Comparison of ENCODE assay signal across 8 cellular contexts in the genomic region with DNA sequence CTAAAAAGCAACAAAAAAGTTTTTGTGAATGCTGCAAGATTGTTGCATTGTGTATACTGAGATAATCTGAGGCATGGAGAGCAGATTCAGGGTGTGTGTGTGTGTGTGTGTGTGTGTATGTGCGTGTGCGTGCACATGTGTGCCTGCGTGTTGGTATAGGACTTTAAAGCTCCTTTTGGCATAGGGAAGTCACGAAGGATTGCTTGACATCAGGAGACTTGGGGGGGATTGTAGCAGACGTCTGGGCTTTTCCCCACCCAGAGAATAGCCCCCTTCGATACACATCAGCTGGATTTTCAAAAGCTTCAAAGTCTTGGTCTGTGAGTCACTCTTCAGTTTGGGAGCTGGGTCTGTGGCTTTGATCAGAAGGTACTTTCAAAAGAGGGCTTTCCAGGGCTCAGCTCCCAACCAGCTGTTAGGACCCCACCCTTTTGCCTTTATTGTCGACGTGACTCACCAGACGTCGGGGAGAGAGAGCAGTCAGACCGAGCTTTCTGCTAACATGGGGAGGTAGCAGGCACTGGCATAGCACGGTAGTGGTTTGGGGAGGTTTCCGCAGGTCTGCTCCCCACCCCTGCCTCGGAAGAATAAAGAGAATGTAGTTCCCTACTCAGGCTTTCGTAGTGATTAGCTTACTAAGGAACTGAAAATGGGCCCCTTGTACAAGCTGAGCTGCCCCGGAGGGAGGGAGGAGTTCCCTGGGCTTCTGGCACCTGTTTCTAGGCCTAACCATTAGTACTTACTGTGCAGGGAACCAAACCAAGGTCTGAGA. TPM values are rescaled to one million over a fixed set of nuclear protein-coding genes. Genes with fewer than 3 reads are reported as not detected.
DNase-seq lines count a peak whose midpoint lies in the region; ATAC-seq, FAIRE-seq and TF ChIP-seq lines count a peak whose summit lies in the region.

No MANE protein-coding gene starts in this region.

- no peak for TF ChIP-seq CTCF in heart left ventricle (IDR thresholded peaks at IDR 0.05)
- TF ChIP-seq CTCF in astrocyte (IDR thresholded peaks at IDR 0.05; ENCODE audit: insufficient read depth, low read depth, low read length), result no peak
- no peak for TF ChIP-seq CTCF in liver (IDR thresholded peaks at IDR 0.05; ENCODE audit: low read depth, low read length, missing input control)

- H3K4me1 ChIP-seq in heart left ventricle (peaks cover 10 to 79% (median 58%) of the 10 kb centered on the region in 12 donors), astrocyte (ENCODE audit: insufficient read depth, low read length) (peaks cover 51% of the 10 kb centered on the region), liver (ENCODE audit: control insufficient read depth in 4 of 4, insufficient read depth in 4 of 4, low read length in 3 of 4) (peaks cover 2 to 29% (median 16%) of the 10 kb centered on the region in 4 donors)

- H3K9ac ChIP-seq in astrocyte (ENCODE audit: low read length) (peak overlapping the region; percentile 99), liver (ENCODE audit: low read depth in 1 of 2, low read length in 2 of 2) (peak overlapping the region; percentile 57 to 99)

- H3K9me3 Mint-ChIP-seq in astrocyte (ENCODE audit: unreplicated experiment), result no peaks in the 10 kb centered on the region

- no peak overlapping the region for H2AFZ ChIP-seq in astrocyte (ENCODE audit: low read depth, low read length)

- H3K4me2 ChIP-seq in astrocyte (ENCODE audit: low read length), result peak overlapping the region; percentile 86

- ATAC-seq in heart left ventricle (peak in 1 of 4 donors; percentile 2), Right ventricle myocardium superior (ENCODE audit: poor library complexity) (no peak), HG03196 (IDR thresholded peaks at IDR 0.05; ENCODE audit: unreplicated experiment) (peak; percentile 57)

- H3K4me3 Mint-ChIP-seq in astrocyte (ENCODE audit: unreplicated experiment), result peak overlapping the region; percentile 96

- H4K20me1 ChIP-seq in astrocyte (ENCODE audit: insufficient read depth, low read length), result peaks cover 35% of the 10 kb centered on the region

- H3K27me3 ChIP-seq in heart left ventricle, result no peaks in the 10 kb centered on the region
- H3K27me3 ChIP-seq in astrocyte (ENCODE audit: insufficient read depth, low read length), result no peaks in the 10 kb centered on the region
- no peaks in the 10 kb centered on the region for H3K27me3 ChIP-seq in liver (ENCODE audit: control insufficient read depth in 4 of 4, insufficient read depth in 4 of 4, low read length in 3 of 4)

- intact Hi-C loops in heart left ventricle (cut with DNase I), result loop anchor here in 4 of 10 donors (2.0 to 5.0 kb wide), 4 partner anchors 43 to 272 kb away; a partner anchor contains a TSS
- intact Hi-C loops in Right ventricle myocardium superior (cut with DNase I), result loop anchor here (5.0 kb wide), 1 partner anchor 33 kb away; no protein-coding TSS in a partner anchor

- FAIRE-seq in astrocyte (lab: Jason Lieb, UNC), result no peak

- peaks cover 38% of the 10 kb centered on the region for H3K4me1 Mint-ChIP-seq in astrocyte (ENCODE audit: low read depth, unreplicated experiment)

- no peaks in the 10 kb centered on the region for H3K27me3 Mint-ChIP-seq in astrocyte (ENCODE audit: low read depth, unreplicated experiment)

- DNase-seq in heart left ventricle (peak in 4 of 5 donors; percentile 45 to 85 (median 60)), Right ventricle myocardium superior (no peak), T-helper 1 cell (peak; percentile 55 to 87 (median 73)), astrocyte (ENCODE audit: low read depth) (peak; percentile 96), NCI-H2227 treated with DMSO at 0.1 percent for 48 hours (lab: John Stamatoyannopoulos, UW) (no peak)
- DNase-seq in stimulated activated CD8-positive, alpha-beta memory T cell treated with anti-CD3 and anti-CD28 coated beads, Interleukin-15, amount 100 ng/mL, for 1 hour (ENCODE audit: low read depth), result peak; percentile 57

- H3K4me3 ChIP-seq in heart left ventricle, result peak overlapping the region; percentile 6 to 100 (median 92)
- H3K4me3 ChIP-seq in astrocyte (ENCODE audit: insufficient read depth, low read depth, low read length), result peak overlapping the region; percentile 96
- peak overlapping the region; percentile 21 to 99 (median 94) for H3K4me3 ChIP-seq in liver (ENCODE audit: low read depth in 1 of 3, low read length in 3 of 3)

- peaks cover 53% of the 10 kb centered on the region for H3K79me2 ChIP-seq in astrocyte (ENCODE audit: insufficient read depth, low read length)

- H3K27ac Mint-ChIP-seq in astrocyte (ENCODE audit: unreplicated experiment), result peak overlapping the region; percentile 99

- TF ChIP-seq RAD21 in liver (IDR thresholded peaks at IDR 0.05), result no peak

- H3K9me3 ChIP-seq in heart left ventricle (no peaks in the 10 kb centered on the region), astrocyte (ENCODE audit: insufficient read depth, low read depth, low read length) (no peaks in the 10 kb centered on the region), liver (ENCODE audit: control insufficient read depth in 4 of 4, low read length in 3 of 4) (no peaks in the 10 kb centered on the region)

- peaks cover 40% of the 10 kb centered on the region for H3K36me3 Mint-ChIP-seq in astrocyte (ENCODE audit: low read depth, unreplicated experiment)

- peak overlapping the region; percentile 83 to 100 (median 100) for H3K27ac ChIP-seq in heart left ventricle
- peak overlapping the region; percentile 86 for H3K27ac ChIP-seq in astrocyte (ENCODE audit: low read depth, low read length)
- H3K27ac ChIP-seq in liver (ENCODE audit: low read depth in 1 of 2, low read length in 2 of 2), result peak overlapping the region; percentile 100

- H3K36me3 ChIP-seq in heart left ventricle (peaks cover 2 to 47% (median 28%) of the 10 kb centered on the region in 9 donors), astrocyte (ENCODE audit: insufficient read depth, low read length) (peaks cover 28% of the 10 kb centered on the region), liver (ENCODE audit: control insufficient read depth in 4 of 4, insufficient read depth in 3 of 4, low read depth in 1 of 4, low read length in 3 of 4) (peaks cover 0 to 19% (median 8%) of the 10 kb centered on the region in 4 donors)

- 11 to 20% (median 16%) methylated on average over 16 of the region's 16 CpGs for WGBS in heart left ventricle, 4 donors
- WGBS in liver, result 29% methylated on average over 16 of the region's 16 CpGs

- peak in 1 of 2 donors; percentile 55 for TF ChIP-seq POLR2A in heart left ventricle (IDR thresholded peaks at IDR 0.05)

TF ChIP-seq in liver, 16 proteins besides CTCF, POLR2A, EP300 and RAD21:
- TF ChIP-seq, protein P1, sequence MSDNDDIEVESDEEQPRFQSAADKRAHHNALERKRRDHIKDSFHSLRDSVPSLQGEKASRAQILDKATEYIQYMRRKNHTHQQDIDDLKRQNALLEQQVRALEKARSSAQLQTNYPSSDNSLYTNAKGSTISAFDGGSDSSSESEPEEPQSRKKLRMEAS (IDR thresholded peaks at IDR 0.05), result no peak
- TF ChIP-seq FOXA1 (IDR thresholded peaks at IDR 0.05), result no peak
- TF ChIP-seq SP1 (IDR thresholded peaks at IDR 0.05), result no peak
- TF ChIP-seq TAF1 (conservative IDR thresholded peaks at IDR 0.05), result no peak
- no peak for TF ChIP-seq NR2F2 (IDR thresholded peaks at IDR 0.05)
- peak in 1 of 2 donors; percentile 6 for TF ChIP-seq JUND (IDR thresholded peaks at IDR 0.05)
- TF ChIP-seq YY1 (IDR thresholded peaks at IDR 0.05), result peak; percentile 22
- TF ChIP-seq GABPA (IDR thresholded peaks at IDR 0.05 in 1 of 2, conservative IDR thresholded peaks at IDR 0.05 in 1 of 2), result no peak

RNA-seq across cellular contexts. Expression of a gene that starts 4.7 kb away (rescaled TPM):
- total RNA-seq in heart left ventricle, result 100 to 1,000 TPM in 1 of 9 donors, 10 to 100 TPM in 7, 1 to 10 TPM in 1; 8.5 to 109 (median 37.4) TPM
- polyA plus RNA-seq in heart left ventricle, result 10 to 100 TPM; 10.7 to 12.5 TPM
- 22.8 TPM for total RNA-seq in Right ventricle myocardium superior
- 156 and 185 TPM in 2 replicates for total RNA-seq in astrocyte
- 10 to 100 TPM in 1 of 2 donors, 1 to 10 TPM in 1; 8.2 to 28.4 TPM for total RNA-seq in liver
- 10 to 100 TPM; 17.2 to 18.7 TPM for polyA plus RNA-seq in liver

Comparison
In these comparisons a context has a peak if more than half of its experiments do, and no peak if none do; other contexts are left out.
1. DNase-seq: peak in heart left ventricle (4 of 5), T-helper 1 cell (5 of 5), astrocyte (single experiment) and stimulated activated CD8-positive, alpha-beta memory T cell treated with anti-CD3 and anti-CD28 coated beads, Interleukin-15, amount 100 ng/mL, for 1 hour (single experiment); none in Right ventricle myocardium superior (single experiment) and NCI-H2227 treated with DMSO at 0.1 percent for 48 hours (single experiment).
2. Peak in every context shown above with its lines, with median percentiles within 50 percentile points of each other: H3K27ac ChIP-seq and H3K4me3 ChIP-seq.